In genomic region chr3:59843816-59844215, GRCh38 we compare ENCODE assay signal across 25 cellular contexts.
"Had no signal": no experiment of that assay in that cellular context is flagged by ENCODE, and none has a peak within 500 bp of the region (broad histone marks: within the 10 kb centered on the region; RNA-seq: fewer than 3 reads in every experiment).

No MANE protein-coding gene starts in this region.

- H3K27me3 Mint-ChIP-seq: naive thymus-derived CD4-positive, alpha-beta T cell; progenitor cell of endocrine pancreas; stimulated activated naive CD8-positive, alpha-beta T cell treated with anti-CD3 and anti-CD28 coated beads, Interleukin-15, amount 100 ng/mL, for 72 hours had no signal

- H3K4me3 ChIP-seq: dorsolateral prefrontal cortex, mucosa of descending colon, neural progenitor cell, right lobe of liver, suprapubic skin, transverse colon, vagina had no signal

- H3K27ac Mint-ChIP-seq: endodermal cell; immature natural killer cell; mesothelial cell of epicardium; nephron; neural progenitor cell; progenitor cell of endocrine pancreas; stimulated activated naive CD8-positive, alpha-beta T cell treated with anti-CD3 and anti-CD28 coated beads, Interleukin-15, amount 100 ng/mL, for 72 hours had no signal

- H3K36me3 ChIP-seq: neural progenitor cell, right lobe of liver, suprapubic skin, transverse colon, vagina had no signal

- H3K27me3 ChIP-seq: dorsolateral prefrontal cortex, neural progenitor cell, right lobe of liver, suprapubic skin, transverse colon, vagina had no signal

- H3K36me3 Mint-ChIP-seq: neural progenitor cell had no signal

- DNase-seq: dorsolateral prefrontal cortex; effector CD8-positive, alpha-beta T cell; endodermal cell; erythroblast; hypothalamus; immature natural killer cell; islet precursor cell; mesenchymal stem cell; mucosa of descending colon; naive thymus-derived CD4-positive, alpha-beta T cell; right lobe of liver; small intestine; stimulated activated CD4-positive, alpha-beta T cell treated with anti-CD3 and anti-CD28 coated beads, Interleukin-15, amount 100 ng/mL, for 24 hours; stimulated activated CD4-positive, alpha-beta T cell treated with anti-CD3 and anti-CD28 coated beads, Interleukin-2, amount 100 ng/mL, for 48 hours; stimulated activated naive CD4-positive, alpha-beta T cell; stimulated activated naive CD8-positive, alpha-beta T cell treated with anti-CD3 and anti-CD28 coated beads, Interleukin-15, amount 100 ng/mL, for 72 hours; transverse colon had no signal

- H3K4me3 Mint-ChIP-seq: endodermal cell; immature natural killer cell; mesothelial cell of epicardium; naive thymus-derived CD4-positive, alpha-beta T cell; nephron; neural progenitor cell; stimulated activated naive CD8-positive, alpha-beta T cell treated with anti-CD3 and anti-CD28 coated beads, Interleukin-15, amount 100 ng/mL, for 72 hours had no signal

- H3K4me1 ChIP-seq: neural progenitor cell, parathyroid adenoma, right lobe of liver, suprapubic skin, transverse colon, vagina had no signal

- H3K4me1 Mint-ChIP-seq: endodermal cell, mesothelial cell of epicardium, neural progenitor cell had no signal

- H3K9me3 ChIP-seq: mucosa of descending colon, right lobe of liver, suprapubic skin, vagina had no signal

- ATAC-seq: left lobe of liver; mucosa of descending colon; naive thymus-derived CD4-positive, alpha-beta T cell; right lobe of liver; stimulated activated naive CD8-positive, alpha-beta T cell treated with anti-CD3 and anti-CD28 coated beads, Interleukin-15, amount 100 ng/mL, for 72 hours had no signal
